In the genomic region with DNA sequence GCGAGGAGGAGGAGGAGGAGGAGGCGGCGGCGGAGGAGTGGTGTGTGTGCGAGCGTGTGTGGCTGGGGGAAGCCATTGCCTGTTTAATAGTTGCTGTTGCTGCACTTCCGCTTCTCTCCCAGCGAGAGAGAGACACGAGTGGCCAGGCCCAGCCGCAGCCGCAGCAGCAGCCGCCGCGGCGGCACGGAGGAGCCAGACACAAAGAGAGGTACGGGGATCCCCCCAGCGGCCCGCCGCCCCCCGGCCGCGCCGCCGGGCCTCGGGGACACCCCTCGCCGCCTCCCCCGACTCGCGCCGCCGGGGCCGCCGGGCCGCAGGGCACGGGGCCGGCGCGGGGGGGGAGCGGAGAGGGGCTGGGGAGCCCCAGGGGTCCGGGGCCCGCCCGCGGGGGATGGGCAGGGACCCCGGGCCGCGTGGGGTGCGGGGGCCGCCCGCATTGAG, we compare ENCODE assay signal across 8 cellular contexts. TPM values are rescaled to one million over a fixed set of nuclear protein-coding genes. Genes with fewer than 3 reads are reported as not detected.
DNase-seq lines count a peak whose midpoint lies in the region; ATAC-seq and TF ChIP-seq lines count a peak whose summit lies in the region.

A gene (plus strand): TSS at position 75 of the 441 bp plus-strand sequence. CDS start 1,315 bp downstream, outside the sequence.

- WGBS in IMR-90 (ENCODE audit: extremely low coverage in 2 of 2, insufficient read length in 1 of 2), 2 experiments: 0% methylated on average over 16 of the region's 51 CpGs; no CpG with 5 or more reads in 1 of the 2 experiments

- intact Hi-C loops in IMR-90 (cut with micrococcal nuclease): loop anchor here (2.0 to 5.0 kb wide), 4 partner anchors 154 to 621 kb away; a partner anchor contains a TSS

- H3K9ac ChIP-seq in IMR-90 (ENCODE audit: low read depth, low read length) (peak within 1 kb of the TSS; percentile 79), rectal smooth muscle tissue (ENCODE audit: low read length) (peak within 1 kb of the TSS; percentile 53)

- H4K8ac ChIP-seq in IMR-90 (ENCODE audit: low read depth in 2 of 2, low read length in 2 of 2): peak within 1 kb of the TSS in 1 of 2 experiments; percentile 69; a peak in 2 of 4 replicates

- H2BK15ac ChIP-seq in IMR-90 (ENCODE audit: low read depth, low read length): no peak within 1 kb of the TSS

- in situ Hi-C loops in G401 (cut with HindIII; ENCODE audit: low sequenced_read_pairs): no loop called here
- in situ Hi-C loops in IMR-90 (cut with MboI; ENCODE audit: low sequenced_read_pairs): no loop called here

- H2BK20ac ChIP-seq in IMR-90 (ENCODE audit: low read depth, low read length): no peak within 1 kb of the TSS

- H3K56ac ChIP-seq in IMR-90 (ENCODE audit: extremely low read depth, insufficient read depth, low read length): no peak within 1 kb of the TSS

- H4K91ac ChIP-seq in IMR-90 (ENCODE audit: insufficient read depth, low read depth, low read length): peak within 1 kb of the TSS; percentile 42; the same call in 1 of the 2 replicates

- dilution Hi-C loops in IMR-90 (cut with HindIII; ENCODE audit: low sequenced_read_pairs, unreplicated experiment): no loop called here

- peak within 1 kb of the TSS; percentile 72 for H3K4me2 ChIP-seq in IMR-90 (ENCODE audit: low read depth, low read length)

- no peak; the same call in 1 of the 2 replicates for TF ChIP-seq RAD21 in IMR-90 (IDR thresholded peaks at IDR 0.05; ENCODE audit: low read length)

- H4K5ac ChIP-seq in IMR-90 (ENCODE audit: low read depth, low read length): peak within 1 kb of the TSS; percentile 47

- H3K9me1 ChIP-seq in IMR-90 (ENCODE audit: insufficient read depth, low read length): no peaks in the 10 kb centered on the region

- BruUV-seq in IMR-90 (replicated peaks; lab: Mats Ljungman, UMichigan): no TSS peak

- H3K36me3 ChIP-seq in IMR-90 (ENCODE audit: control insufficient read depth, insufficient read depth, low read length) (peaks cover 5% of the 10 kb centered on the region), right atrium auricular region (no peaks in the 10 kb centered on the region), rectal smooth muscle tissue (ENCODE audit: control insufficient read depth, insufficient read depth, low read length) (no peaks in the 10 kb centered on the region)

- H2BK5ac ChIP-seq in IMR-90 (ENCODE audit: low read depth, low read length, poor library complexity, severe bottlenecking): peak within 1 kb of the TSS; percentile 57

- peak within 1 kb of the TSS; percentile 32 for H3K4ac ChIP-seq in IMR-90 (ENCODE audit: low read depth, low read length)

- H3K9me3 ChIP-seq in IMR-90 (ENCODE audit: control insufficient read depth, insufficient read depth, low read length) (no peaks in the 10 kb centered on the region), right atrium auricular region (no peaks in the 10 kb centered on the region)

- H2AK5ac ChIP-seq in IMR-90 (ENCODE audit: low read depth, low read length): no peak within 1 kb of the TSS

- peak within 1 kb of the TSS; percentile 46 for H3K4me3 ChIP-seq in IMR-90 (ENCODE audit: insufficient read depth, low read depth, low read length)
- peak within 1 kb of the TSS; percentile 81 to 99 for H3K4me3 ChIP-seq in right atrium auricular region
- peak within 1 kb of the TSS; percentile 84 for H3K4me3 ChIP-seq in rectal smooth muscle tissue (ENCODE audit: low read length)

- no peak for TF ChIP-seq CTCF in IMR-90 (conservative IDR thresholded peaks at IDR 0.05; ENCODE audit: low read depth, low read length)
- TF ChIP-seq CTCF in right atrium auricular region (IDR thresholded peaks at IDR 0.05): no peak

- DNase-seq in G401 (ENCODE audit: low spot score) (peak; percentile 76), IMR-90 (peak; percentile 72), T-helper 2 cell (peak; percentile 36 to 90 (median 64)), right atrium auricular region (ENCODE audit: low spot score) (peak; percentile 74), GM19240 (ENCODE audit: insufficient read length, low spot score) (no peak)

- no peak within 1 kb of the TSS for H3K23ac ChIP-seq in IMR-90 (ENCODE audit: low read depth, low read length)

- peaks cover 20% of the 10 kb centered on the region; the same call in 1 of the 2 replicates for H4K20me1 ChIP-seq in IMR-90 (ENCODE audit: insufficient read depth, low read length)

- H3K4me1 ChIP-seq in IMR-90 (ENCODE audit: control insufficient read depth, insufficient read depth, low read length): no peaks in the 10 kb centered on the region; the same call in 1 of the 2 replicates
- peaks cover 0 to 36% of the 10 kb centered on the region in 2 donors for H3K4me1 ChIP-seq in right atrium auricular region
- H3K4me1 ChIP-seq in rectal smooth muscle tissue (ENCODE audit: control insufficient read depth, insufficient read depth, low read length): peaks cover 6% of the 10 kb centered on the region

- POLR2A ChIA-PET in IMR-90 (lab: Charles Lee; ENCODE audit: unreplicated experiment): no interaction called here

- H3K27ac ChIP-seq in IMR-90 (ENCODE audit: insufficient read depth, low read length) (peak within 1 kb of the TSS; percentile 76), angular gyrus (ENCODE audit: low read depth, low read length) (peak within 1 kb of the TSS; percentile 62), right atrium auricular region (peak within 1 kb of the TSS; percentile 84 to 93), rectal smooth muscle tissue (ENCODE audit: low read depth, low read length) (peak within 1 kb of the TSS; percentile 74)

- CTCF ChIA-PET in IMR-90 (lab: Yijun Ruan, JAX): no interaction called here

- no peaks in the 10 kb centered on the region for H3K27me3 ChIP-seq in IMR-90 (ENCODE audit: control insufficient read depth, insufficient read depth, low read length)
- no peaks in the 10 kb centered on the region for H3K27me3 ChIP-seq in right atrium auricular region
- no peaks in the 10 kb centered on the region for H3K27me3 ChIP-seq in rectal smooth muscle tissue (ENCODE audit: control insufficient read depth, insufficient read depth, low read length)

- peak within 1 kb of the TSS; percentile 64; the same call in 1 of the 2 replicates for H2BK120ac ChIP-seq in IMR-90 (ENCODE audit: low read depth, low read length)

- peak; percentile 67; the same call in 1 of the 2 replicates for TF ChIP-seq POLR2A in IMR-90 (IDR thresholded peaks at IDR 0.05; ENCODE audit: low read depth, low read length)

- ATAC-seq in GM21528 (IDR thresholded peaks at IDR 0.05; ENCODE audit: low FRiP score, unreplicated experiment) (peak; percentile 65), IMR-90 (ENCODE audit: low read depth) (peak; percentile 77)

- H3K79me1 ChIP-seq in IMR-90 (ENCODE audit: low read depth in 1 of 2, low read length in 2 of 2): peaks cover 8 to 30% of the 10 kb centered on the region in 2 experiments

- peak within 1 kb of the TSS; percentile 73 for H2AK9ac ChIP-seq in IMR-90 (replicated peaks; ENCODE audit: low read depth, low read length, poor library complexity)

- H2AFZ ChIP-seq in IMR-90 (replicated peaks; ENCODE audit: low read length, poor library complexity): peak within 1 kb of the TSS; percentile 88

- H3K18ac ChIP-seq in IMR-90 (ENCODE audit: low read depth, low read length): peak within 1 kb of the TSS; percentile 30; the same call in 1 of the 2 replicates

- no peak within 1 kb of the TSS; the same call in 1 of the 2 replicates for H3K14ac ChIP-seq in IMR-90 (replicated peaks; ENCODE audit: low read depth, low read length)

TF ChIP-seq in IMR-90, 13 proteins besides CTCF, POLR2A, EP300 and RAD21:
- TF ChIP-seq MXI1 (IDR thresholded peaks at IDR 0.05; ENCODE audit: borderline replicate concordance, low read depth, low read length): peak; percentile 64; the same call in 1 of the 2 replicates
- TF ChIP-seq SMC3 (IDR thresholded peaks at IDR 0.05; ENCODE audit: low read depth, low read length): no peak
- no peak for TF ChIP-seq CEBPB (IDR thresholded peaks at IDR 0.05; ENCODE audit: low read depth, low read length)
- TF ChIP-seq MAFK (IDR thresholded peaks at IDR 0.05; ENCODE audit: low read depth, low read length): 0 out of 2 replicates have a peak, but pooled peaks have one; percentile 26
- TF ChIP-seq CHD1 (IDR thresholded peaks at IDR 0.05; ENCODE audit: low read depth, low read length): no peak
- no peak for TF ChIP-seq FOS (IDR thresholded peaks at IDR 0.05; ENCODE audit: low read depth, low read length)
- TF ChIP-seq, protein P1, sequence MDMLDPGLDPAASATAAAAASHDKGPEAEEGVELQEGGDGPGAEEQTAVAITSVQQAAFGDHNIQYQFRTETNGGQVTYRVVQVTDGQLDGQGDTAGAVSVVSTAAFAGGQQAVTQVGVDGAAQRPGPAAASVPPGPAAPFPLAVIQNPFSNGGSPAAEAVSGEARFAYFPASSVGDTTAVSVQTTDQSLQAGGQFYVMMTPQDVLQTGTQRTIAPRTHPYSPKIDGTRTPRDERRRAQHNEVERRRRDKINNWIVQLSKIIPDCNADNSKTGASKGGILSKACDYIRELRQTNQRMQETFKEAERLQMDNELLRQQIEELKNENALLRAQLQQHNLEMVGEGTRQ (IDR thresholded peaks at IDR 0.05; ENCODE audit: low read depth, low read length): no peak
- no peak for TF ChIP-seq MAZ (IDR thresholded peaks at IDR 0.05; ENCODE audit: borderline replicate concordance, low read depth, low read length)
- no peak for TF ChIP-seq NFE2L2 (IDR thresholded peaks at IDR 0.05; ENCODE audit: low read depth, low read length)
- no peak; the same call in 1 of the 2 replicates for TF ChIP-seq BHLHE40 (IDR thresholded peaks at IDR 0.05; ENCODE audit: low read depth, low read length)
- no peak for TF ChIP-seq RCOR1 (IDR thresholded peaks at IDR 0.05; ENCODE audit: insufficient replicate concordance, low read length)
- TF ChIP-seq RFX5 (IDR thresholded peaks at IDR 0.05; ENCODE audit: low read depth, low read length): no peak
- TF ChIP-seq, protein P2, sequence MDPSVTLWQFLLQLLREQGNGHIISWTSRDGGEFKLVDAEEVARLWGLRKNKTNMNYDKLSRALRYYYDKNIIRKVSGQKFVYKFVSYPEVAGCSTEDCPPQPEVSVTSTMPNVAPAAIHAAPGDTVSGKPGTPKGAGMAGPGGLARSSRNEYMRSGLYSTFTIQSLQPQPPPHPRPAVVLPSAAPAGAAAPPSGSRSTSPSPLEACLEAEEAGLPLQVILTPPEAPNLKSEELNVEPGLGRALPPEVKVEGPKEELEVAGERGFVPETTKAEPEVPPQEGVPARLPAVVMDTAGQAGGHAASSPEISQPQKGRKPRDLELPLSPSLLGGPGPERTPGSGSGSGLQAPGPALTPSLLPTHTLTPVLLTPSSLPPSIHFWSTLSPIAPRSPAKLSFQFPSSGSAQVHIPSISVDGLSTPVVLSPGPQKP (IDR thresholded peaks at IDR 0.05; ENCODE audit: borderline replicate concordance, low read depth, low read length): no peak

RNA-seq across cellular contexts. Expression of the gene that starts here (rescaled TPM):
- total RNA-seq in G401 (2014; rRNA removed; shearing (Covaris generic)): 121 and 174 TPM in 2 replicates
- total RNA-seq in IMR-90 (2012; rRNA removed) (54.1 and 87.8 TPM in 2 replicates), right atrium auricular region (10 to 100 TPM; 30.8 to 41.4 TPM)
- polyA plus RNA-seq in IMR-90 (2012; rRNA removed): 72.0 and 91.6 TPM in 2 replicates
- polyA plus RNA-seq in IMR-90 (2012; cell fraction: cytosol; rRNA removed): 18.9 and 32.8 TPM in 2 replicates
- 14.1 and 55.4 TPM in 2 replicates for polyA plus RNA-seq in IMR-90 (2012; cell fraction: nucleus; rRNA removed; ENCODE audit: low replicate concordance)
